Comparison of ENCODE assay signal across 12 cellular contexts in the genomic region with DNA sequence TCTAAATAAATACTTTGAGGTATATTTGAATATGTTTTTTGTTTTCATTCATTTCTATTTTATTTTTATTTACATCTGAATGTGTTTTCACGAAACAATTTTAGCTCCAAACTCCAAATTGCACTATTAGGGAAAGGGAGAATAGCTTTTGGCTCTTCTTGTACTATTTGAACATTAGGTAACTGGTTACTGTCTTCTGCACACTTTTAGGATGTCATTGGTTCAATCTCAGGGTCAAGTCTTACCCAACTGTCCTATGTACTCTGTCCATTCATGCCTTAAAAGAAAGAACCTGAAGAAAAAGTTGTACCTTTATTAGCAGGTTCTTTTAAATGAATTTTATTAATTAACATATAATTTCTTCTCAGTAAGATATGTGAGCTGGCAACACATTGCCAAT.
"Had no signal": no experiment of that assay in that cellular context is flagged by ENCODE, and none has a peak within 500 bp of the region (broad histone marks: within the 10 kb centered on the region; RNA-seq: fewer than 3 reads in every experiment).

No MANE protein-coding gene starts in this region.

- H3K9me3 Mint-ChIP-seq: activated CD4-positive, alpha-beta T cell treated with anti-CD3 and anti-CD28 coated beads, Interleukin-2, amount 10 ng/mL, durations not matched to agents 7 days and 5 days; activated naive CD4-positive, alpha-beta T cell treated with anti-CD3 and anti-CD28 coated beads, Interleukin-2, amount 50 U/mL, for 72 hours; activated T-cell treated with anti-CD3 and anti-CD28 coated beads, Interleukin-2, amount 50 U/mL, for 72 hours; nephron progenitor cell; stimulated activated memory B cell treated with anti-CD40 and anti-IgM and Interleukin-4, amounts not matched to agents 10 μg/mL and 1 μg/mL and 100 μg/mL, for 72 hours had no signal

- DNase-seq: activated CD4-positive, alpha-beta T cell treated with anti-CD3 and anti-CD28 coated beads, Interleukin-2, amount 10 ng/mL, durations not matched to agents 7 days and 5 days; activated CD8-positive, alpha-beta memory T cell treated with anti-CD3 and anti-CD28 coated beads, Interleukin-2, amount 50 U/mL, for 48 hours; activated gamma-delta T cell; activated T-cell treated with anti-CD3 and anti-CD28 coated beads, Interleukin-2, amount 50 U/mL, for 72 hours; hippocampal formation; left ventricle myocardium superior; mesendoderm; nephron progenitor cell; occipital lobe had no signal

- ATAC-seq: activated naive CD4-positive, alpha-beta T cell treated with anti-CD3 and anti-CD28 coated beads, Interleukin-2, amount 50 U/mL, for 72 hours; activated T-cell treated with anti-CD3 and anti-CD28 coated beads, Interleukin-2, amount 50 U/mL, for 72 hours; left ventricle myocardium superior; stimulated activated memory B cell treated with anti-CD40 and anti-IgM and Interleukin-4, amounts not matched to agents 10 μg/mL and 1 μg/mL and 100 μg/mL, for 72 hours had no signal

- H3K36me3 Mint-ChIP-seq: activated naive CD4-positive, alpha-beta T cell treated with anti-CD3 and anti-CD28 coated beads, Interleukin-2, amount 50 U/mL, for 72 hours; stimulated activated memory B cell treated with anti-CD40 and anti-IgM and Interleukin-4, amounts not matched to agents 10 μg/mL and 1 μg/mL and 100 μg/mL, for 72 hours had no signal

- H3K4me1 ChIP-seq: prostate gland had no signal

- H3K4me3 Mint-ChIP-seq: activated CD4-positive, alpha-beta T cell treated with anti-CD3 and anti-CD28 coated beads, Interleukin-2, amount 10 ng/mL, durations not matched to agents 7 days and 5 days; activated T-cell treated with anti-CD3 and anti-CD28 coated beads, Interleukin-2, amount 50 U/mL, for 72 hours; nephron progenitor cell; stimulated activated memory B cell treated with anti-CD40 and anti-IgM and Interleukin-4, amounts not matched to agents 10 μg/mL and 1 μg/mL and 100 μg/mL, for 72 hours had no signal

- H3K36me3 ChIP-seq: prostate gland had no signal

- H3K27ac Mint-ChIP-seq: activated CD4-positive, alpha-beta T cell treated with anti-CD3 and anti-CD28 coated beads, Interleukin-2, amount 10 ng/mL, durations not matched to agents 7 days and 5 days; activated naive CD4-positive, alpha-beta T cell treated with anti-CD3 and anti-CD28 coated beads, Interleukin-2, amount 50 U/mL, for 72 hours; activated T-cell treated with anti-CD3 and anti-CD28 coated beads, Interleukin-2, amount 50 U/mL, for 72 hours; nephron progenitor cell; stimulated activated memory B cell treated with anti-CD40 and anti-IgM and Interleukin-4, amounts not matched to agents 10 μg/mL and 1 μg/mL and 100 μg/mL, for 72 hours had no signal

- H3K4me1 Mint-ChIP-seq: stimulated activated memory B cell treated with anti-CD40 and anti-IgM and Interleukin-4, amounts not matched to agents 10 μg/mL and 1 μg/mL and 100 μg/mL, for 72 hours had no signal

- H3K4me3 ChIP-seq: prostate gland had no signal

- H3K27me3 Mint-ChIP-seq: activated CD4-positive, alpha-beta T cell treated with anti-CD3 and anti-CD28 coated beads, Interleukin-2, amount 10 ng/mL, durations not matched to agents 7 days and 5 days had no signal

- H3K9me3 ChIP-seq: prostate gland had no signal
